In the genomic region with DNA sequence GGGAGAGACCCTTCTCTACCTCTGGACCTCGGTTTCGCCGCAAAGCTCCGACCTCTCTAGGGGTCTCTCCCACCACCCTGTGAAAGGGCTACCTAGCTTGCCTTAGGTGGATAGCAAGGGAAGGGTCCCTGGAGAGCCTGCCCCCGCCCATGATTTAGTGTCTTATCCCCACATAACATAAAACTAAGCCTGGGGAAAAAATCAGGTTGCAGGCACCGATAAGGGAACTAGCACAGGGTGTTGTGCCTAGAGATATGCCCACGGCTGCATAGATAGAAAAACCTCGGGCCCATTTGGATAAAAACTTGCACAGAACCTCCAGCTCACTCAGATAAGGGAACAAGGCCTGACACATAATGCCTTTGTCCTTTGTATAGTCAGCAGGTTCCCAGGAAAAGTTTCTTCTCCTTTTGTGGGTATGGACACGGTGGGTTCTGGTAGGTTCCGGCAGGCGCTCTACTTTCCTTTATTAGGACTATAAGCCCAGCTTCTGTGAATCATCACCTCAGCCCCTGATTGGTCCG, we compare ENCODE assay signal across 9 cellular contexts. TPM values are rescaled to one million over a fixed set of nuclear protein-coding genes. Genes with fewer than 3 reads are reported as not detected.
A peak's percentile ranks its signal among the peaks of the same experiment; 100 is the strongest.
DNase-seq lines count a peak whose midpoint lies in the region; ATAC-seq and TF ChIP-seq lines count a peak whose summit lies in the region.
"Had no signal": no experiment of that assay in that cellular context is flagged by ENCODE, and none has a peak within 500 bp of the region (broad histone marks: within the 10 kb centered on the region; RNA-seq: fewer than 3 reads in every experiment).

No MANE protein-coding gene starts in this region.

- no peaks in the 10 kb centered on the region for H3K9me3 ChIP-seq in PC-3 (ENCODE audit: low read length)

- no peaks in the 10 kb centered on the region for H3K79me2 ChIP-seq in PC-3 (ENCODE audit: low read length)

- no TSS peak for BruUV-seq in PC-3 (replicated peaks; lab: Mats Ljungman, UMichigan)

- H3K27me3 Mint-ChIP-seq in activated T-helper 2 cell treated with anti-CD3 and anti-CD28 coated beads, Interferon-gamma antibody, Interleukin-2, Interleukin-4, amounts not matched to agents 10 μg/mL and 5 μg/mL and 100 μg/mL, durations not matched to agents 14 hours and 24 hours and 36 hours (ENCODE audit: low read depth) = peaks cover 2% of the 10 kb centered on the region

- peaks cover 16% of the 10 kb centered on the region for H3K9me3 Mint-ChIP-seq in activated T-helper 2 cell treated with anti-CD3 and anti-CD28 coated beads, Interferon-gamma antibody, Interleukin-2, Interleukin-4, amounts not matched to agents 10 μg/mL and 5 μg/mL and 100 μg/mL, durations not matched to agents 14 hours and 24 hours and 36 hours

- H3K36me3 Mint-ChIP-seq in activated T-helper 2 cell treated with anti-CD3 and anti-CD28 coated beads, Interferon-gamma antibody, Interleukin-2, Interleukin-4, amounts not matched to agents 10 μg/mL and 5 μg/mL and 100 μg/mL, durations not matched to agents 14 hours and 24 hours and 36 hours (ENCODE audit: low read depth) = peaks cover 6% of the 10 kb centered on the region

- H3K27me3 ChIP-seq in GM06990 (replicated peaks; ENCODE audit: control insufficient read depth, insufficient read depth, low read length) = no peaks in the 10 kb centered on the region
- H3K27me3 ChIP-seq in PC-3 (ENCODE audit: low read length) = no peaks in the 10 kb centered on the region
- no peaks in the 10 kb centered on the region for H3K27me3 ChIP-seq in rectal smooth muscle tissue (ENCODE audit: control insufficient read depth, insufficient read depth, low read length)

- peak overlapping the region; percentile 96 for H3K4me2 ChIP-seq in PC-3 (ENCODE audit: low read length)

- H3K9me2 ChIP-seq in PC-3 (replicated peaks; ENCODE audit: low read length) = no peaks in the 10 kb centered on the region

- H3K9ac ChIP-seq in PC-3 (ENCODE audit: low read length) (no peak overlapping the region), rectal smooth muscle tissue (ENCODE audit: low read length) (peak overlapping the region; percentile 79)

- ATAC-seq in PC-3 (no peak), HG02759 (IDR thresholded peaks at IDR 0.05; ENCODE audit: unreplicated experiment) (no peak)

- intact Hi-C loops in PC-3 (cut with micrococcal nuclease) = loop anchor here (1.0 to 5.0 kb wide), 5 partner anchors 48 to 198 kb away; partner anchors contain the start of genes PGBD1, ZSCAN26 and ZSCAN9
- intact Hi-C loops in activated T-helper 2 cell treated with anti-CD3 and anti-CD28 coated beads, Interferon-gamma antibody, Interleukin-2, Interleukin-4, amounts not matched to agents 10 μg/mL and 5 μg/mL and 100 μg/mL, durations not matched to agents 14 hours and 24 hours and 36 hours (cut with micrococcal nuclease) = loop anchor here (1.0 to 10.0 kb wide), 5 partner anchors 14 to 198 kb away; partner anchors contain the start of genes ZKSCAN3, ZKSCAN4, ZSCAN26 and ZSCAN9

- peaks cover 4% of the 10 kb centered on the region for H3K4me1 Mint-ChIP-seq in activated T-helper 2 cell treated with anti-CD3 and anti-CD28 coated beads, Interferon-gamma antibody, Interleukin-2, Interleukin-4, amounts not matched to agents 10 μg/mL and 5 μg/mL and 100 μg/mL, durations not matched to agents 14 hours and 24 hours and 36 hours (ENCODE audit: low read depth)

- H3K4me3 ChIP-seq in GM06990 (replicated peaks; ENCODE audit: low read depth, low read length) (peak overlapping the region; percentile 81), PC-3 (ENCODE audit: low read length) (peak overlapping the region; percentile 75), fibroblast of villous mesenchyme (ENCODE audit: low read depth, low read length) (peak overlapping the region; percentile 77), rectal smooth muscle tissue (ENCODE audit: low read length) (peak overlapping the region; percentile 94)

- H3K4me3 Mint-ChIP-seq in activated T-helper 2 cell treated with anti-CD3 and anti-CD28 coated beads, Interferon-gamma antibody, Interleukin-2, Interleukin-4, amounts not matched to agents 10 μg/mL and 5 μg/mL and 100 μg/mL, durations not matched to agents 14 hours and 24 hours and 36 hours (ENCODE audit: low read depth) = no peak overlapping the region
- H3K4me3 Mint-ChIP-seq: activated T-cell treated with anti-CD3 and anti-CD28 coated beads, Interleukin-2, amount 50 U/mL, for 4 hours had no signal

- DNase-seq in GM06990 (ENCODE audit: extremely low read depth, insufficient read length) (no peak), PC-3 (no peak), fibroblast of villous mesenchyme (ENCODE audit: low read depth) (no peak), NCI-H2107 treated with DMSO at 0.1 percent for 48 hours (lab: John Stamatoyannopoulos, UW; ENCODE audit: unreplicated experiment) (no peak)
- no peak for DNase-seq in activated T-helper 2 cell treated with anti-CD3 and anti-CD28 coated beads, Interferon-gamma antibody, Interleukin-2, Interleukin-4, amounts not matched to agents 10 μg/mL and 5 μg/mL and 100 μg/mL, durations not matched to agents 14 hours and 24 hours and 36 hours (ENCODE audit: low spot score)
- no peak for DNase-seq in NK-92 treated with Interleukin-12 subunit alpha and Interleukin-12 subunit beta, amount 100 ng/mL, for 24 hours (lab: John Stamatoyannopoulos, UW)

- H3K27ac ChIP-seq in PC-3 (ENCODE audit: low read length) (no peak overlapping the region), rectal smooth muscle tissue (ENCODE audit: low read depth, low read length) (peak overlapping the region; percentile 100)

- POLR2A ChIA-PET in PC-3 (lab: Charles Lee; ENCODE audit: unreplicated experiment) = interaction anchor here (0.6 to 1.2 kb wide), 3 partner anchors 16 to 68 kb away, joined by 3 to 8 read pairs (median 3); partner anchors contain the start of gene ZSCAN26

- no peak overlapping the region for H3K27ac Mint-ChIP-seq in activated T-helper 2 cell treated with anti-CD3 and anti-CD28 coated beads, Interferon-gamma antibody, Interleukin-2, Interleukin-4, amounts not matched to agents 10 μg/mL and 5 μg/mL and 100 μg/mL, durations not matched to agents 14 hours and 24 hours and 36 hours

- TF ChIP-seq CTCF in GM06990 (IDR thresholded peaks at IDR 0.05; ENCODE audit: insufficient read depth, low read length, poor library complexity, severe bottlenecking) = no peak
- TF ChIP-seq CTCF in PC-3 (conservative IDR thresholded peaks at IDR 0.05; ENCODE audit: low read depth, low read length) = no peak
- no peak for TF ChIP-seq CTCF in fibroblast of villous mesenchyme (IDR thresholded peaks at IDR 0.05; ENCODE audit: insufficient read depth, low read depth, low read length)

- no peaks in the 10 kb centered on the region for H3K36me3 ChIP-seq in GM06990 (ENCODE audit: control insufficient read depth, insufficient read depth, low read length)
- H3K36me3 ChIP-seq in PC-3 (ENCODE audit: low read depth, low read length) = no peaks in the 10 kb centered on the region
- no peaks in the 10 kb centered on the region for H3K36me3 ChIP-seq in rectal smooth muscle tissue (ENCODE audit: control insufficient read depth, insufficient read depth, low read length)

- CTCF ChIA-PET in PC-3 (lab: Charles Lee) = interaction anchor here (0.6 to 1.0 kb wide), 3 partner anchors 21 to 117 kb away, joined by 3 to 5 read pairs (median 4); partner anchors contain the start of gene PGBD1

- H2AFZ ChIP-seq in PC-3 (ENCODE audit: low read length) = peak overlapping the region; percentile 86

- H3K4me1 ChIP-seq in PC-3 (ENCODE audit: insufficient read depth, low read length) (peaks cover 12% of the 10 kb centered on the region), rectal smooth muscle tissue (ENCODE audit: control insufficient read depth, insufficient read depth, low read length) (peaks cover 15% of the 10 kb centered on the region)

- H4K20me1 ChIP-seq in PC-3 (ENCODE audit: low read length) = no peaks in the 10 kb centered on the region

- H3F3A ChIP-seq in PC-3 (ENCODE audit: low read length, unreplicated experiment) = no peaks in the 10 kb centered on the region

RNA-seq across cellular contexts. Expression of gene ZSCAN31, which starts 0.8 kb away (rescaled TPM):
- total RNA-seq in PC-3 (2014; rRNA removed) (10.7 and 16.9 TPM in 2 replicates), fibroblast of villous mesenchyme (3.5 and 3.9 TPM in 2 replicates)
- 1.5 and 1.9 TPM in 2 replicates for total RNA-seq in activated T-helper 2 cell treated with anti-CD3 and anti-CD28 coated beads, Interferon-gamma antibody, Interleukin-2, Interleukin-4, amounts not matched to agents 10 μg/mL and 5 μg/mL and 100 μg/mL, durations not matched to agents 14 hours and 24 hours and 36 hours

RNA-seq across cellular contexts. Expression of gene ZKSCAN3, which starts 14.6 kb away (rescaled TPM):
- total RNA-seq in PC-3 (2014; rRNA removed) (1.9 and 2.3 TPM in 2 replicates), fibroblast of villous mesenchyme (3.2 and 4.7 TPM in 2 replicates)
- total RNA-seq in activated T-helper 2 cell treated with anti-CD3 and anti-CD28 coated beads, Interferon-gamma antibody, Interleukin-2, Interleukin-4, amounts not matched to agents 10 μg/mL and 5 μg/mL and 100 μg/mL, durations not matched to agents 14 hours and 24 hours and 36 hours = 3.5 TPM in 2 replicates

RNA-seq across cellular contexts. Expression of gene PGBD1, which starts 53.7 kb away (rescaled TPM):
- total RNA-seq in PC-3 (2014; rRNA removed) (6.2 and 9.0 TPM in 2 replicates), fibroblast of villous mesenchyme (5.6 and 6.8 TPM in 2 replicates)
- 3.4 and 3.8 TPM in 2 replicates for total RNA-seq in activated T-helper 2 cell treated with anti-CD3 and anti-CD28 coated beads, Interferon-gamma antibody, Interleukin-2, Interleukin-4, amounts not matched to agents 10 μg/mL and 5 μg/mL and 100 μg/mL, durations not matched to agents 14 hours and 24 hours and 36 hours
